In genomic region chr9:114738581-114739316, GRCh38 we compare ENCODE assay signal across 8 cellular contexts. TPM values are rescaled to one million over a fixed set of nuclear protein-coding genes. Genes with fewer than 3 reads are reported as not detected.
DNase-seq lines count a peak whose midpoint lies in the region; ATAC-seq and TF ChIP-seq lines count a peak whose summit lies in the region.

No MANE protein-coding gene starts in this region.

- ATAC-seq in HG03378 (IDR thresholded peaks at IDR 0.05; ENCODE audit: unreplicated experiment) = peak; percentile 55
- ATAC-seq in activated CD8-positive, alpha-beta T cell treated with anti-CD3 and anti-CD28 coated beads, Interleukin-2, amount 10 ng/mL, durations not matched to agents 7 days and 5 days = peak; percentile 81
- no peak for ATAC-seq in HG03196 (IDR thresholded peaks at IDR 0.05; ENCODE audit: unreplicated experiment)

- H3K9me3 Mint-ChIP-seq in activated CD8-positive, alpha-beta T cell treated with anti-CD3 and anti-CD28 coated beads, Interleukin-2, amount 10 ng/mL, durations not matched to agents 7 days and 5 days (ENCODE audit: insufficient read depth) = peaks cover 5% of the 10 kb centered on the region

- H3K27me3 Mint-ChIP-seq in activated CD8-positive, alpha-beta T cell treated with anti-CD3 and anti-CD28 coated beads, Interleukin-2, amount 10 ng/mL, durations not matched to agents 7 days and 5 days (ENCODE audit: low read depth) = no peaks in the 10 kb centered on the region

- POLR2A ChIA-PET in activated CD8-positive, alpha-beta T cell treated with anti-CD3 and anti-CD28 coated beads, Interleukin-2, amount 10 ng/mL, durations not matched to agents 7 days and 5 days (lab: Charles Lee) = interaction anchor here (0.9 to 1.1 kb wide), 4 partner anchors 169 to 191 kb away, joined by 3 to 4 read pairs (median 4); no protein-coding TSS in a partner anchor

- CTCF ChIA-PET in activated CD8-positive, alpha-beta T cell treated with anti-CD3 and anti-CD28 coated beads, Interleukin-2, amount 10 ng/mL, durations not matched to agents 7 days and 5 days (lab: Charles Lee) = interaction anchor here (0.7 to 12.6 kb wide), 28 partner anchors 16 to 333 kb away, joined by 3 to 304 read pairs (median 3); partner anchors contain the start of genes TEX48 and TNFSF8

- peak; percentile 72 for TF ChIP-seq CTCF in GM10266 (IDR thresholded peaks at IDR 0.05; ENCODE audit: control insufficient read depth, insufficient read depth, low read depth, missing control alignments)

- peak; percentile 68 for DNase-seq in GM10266 (ENCODE audit: extremely low spot score)
- DNase-seq in NOMO-1 (lab: John Stamatoyannopoulos, UW; ENCODE audit: unreplicated experiment in 2 of 2) = peak; percentile 80 to 88
- peak; percentile 84 for DNase-seq in activated CD8-positive, alpha-beta T cell treated with anti-CD3 and anti-CD28 coated beads, Interleukin-2, amount 10 ng/mL, durations not matched to agents 7 days and 5 days
- DNase-seq in effector CD8-positive, alpha-beta T cell (lab: John Stamatoyannopoulos, UW) = peak; percentile 45
- peak; percentile 92 for DNase-seq in medulla oblongata (ENCODE audit: extremely low spot score)
- DNase-seq in stimulated activated CD8-positive, alpha-beta memory T cell treated with anti-CD3 and anti-CD28 coated beads, Interleukin-4, amount 100 ng/mL, for 4 hours (ENCODE audit: low read depth in 2 of 2, low spot score in 1 of 2) = peak; percentile 38 to 49

- H3K27ac Mint-ChIP-seq in activated CD8-positive, alpha-beta T cell treated with anti-CD3 and anti-CD28 coated beads, Interleukin-2, amount 10 ng/mL, durations not matched to agents 7 days and 5 days = peak overlapping the region; percentile 86

- H3K4me1 Mint-ChIP-seq in activated CD8-positive, alpha-beta T cell treated with anti-CD3 and anti-CD28 coated beads, Interleukin-2, amount 10 ng/mL, durations not matched to agents 7 days and 5 days (ENCODE audit: low read depth) = peaks cover 70% of the 10 kb centered on the region

- no peak overlapping the region for H3K4me3 Mint-ChIP-seq in activated CD8-positive, alpha-beta T cell treated with anti-CD3 and anti-CD28 coated beads, Interleukin-2, amount 10 ng/mL, durations not matched to agents 7 days and 5 days

- H3K36me3 Mint-ChIP-seq in activated CD8-positive, alpha-beta T cell treated with anti-CD3 and anti-CD28 coated beads, Interleukin-2, amount 10 ng/mL, durations not matched to agents 7 days and 5 days (ENCODE audit: low read depth) = peaks cover 53% of the 10 kb centered on the region

RNA-seq across cellular contexts. Expression of gene TEX48, which starts 56.8 kb away (rescaled TPM):
- total RNA-seq in activated CD8-positive, alpha-beta T cell treated with anti-CD3 and anti-CD28 coated beads, Interleukin-2, amount 10 ng/mL, durations not matched to agents 7 days and 5 days = 1 to 10 TPM in 1 of 2 experiments, under 1 TPM in 1; 0.61 to 1.7 TPM
